Comparison of ENCODE assay signal across 9 cellular contexts in genomic region chr2:127840893-127841292, GRCh38.
"Had no signal": no experiment of that assay in that cellular context is flagged by ENCODE, and none has a peak within 500 bp of the region (broad histone marks: within the 10 kb centered on the region; RNA-seq: fewer than 3 reads in every experiment).

No MANE protein-coding gene starts in this region.

- H3K27ac Mint-ChIP-seq: GM23338, H9, HFFc6 had no signal

- H3K4me3 Mint-ChIP-seq: GM23338, H9, HFFc6 had no signal

- DNase-seq: GM23248, GOT3, H9, HCEC 1CT, HFFc6 had no signal

- FAIRE-seq: H1, H54 had no signal

- H3K4me2 ChIP-seq: GM23338 had no signal

- H3K4me1 Mint-ChIP-seq: GM23338, H9 had no signal

- H3K9me3 Mint-ChIP-seq: GM23338, H9, HFFc6 had no signal

- H3K9ac ChIP-seq: GM23248 had no signal

- H3K9me3 ChIP-seq: HAP-1 had no signal

- H3K27ac ChIP-seq: GM23248 had no signal

- H3K4me1 ChIP-seq: HAP-1 had no signal

- H2AFZ ChIP-seq: GM23248, GM23338 had no signal

- H3K4me3 ChIP-seq: GM23248, GM23338, HAP-1 had no signal
